Comparison of ENCODE assay signal across 17 cellular contexts in the genomic region with DNA sequence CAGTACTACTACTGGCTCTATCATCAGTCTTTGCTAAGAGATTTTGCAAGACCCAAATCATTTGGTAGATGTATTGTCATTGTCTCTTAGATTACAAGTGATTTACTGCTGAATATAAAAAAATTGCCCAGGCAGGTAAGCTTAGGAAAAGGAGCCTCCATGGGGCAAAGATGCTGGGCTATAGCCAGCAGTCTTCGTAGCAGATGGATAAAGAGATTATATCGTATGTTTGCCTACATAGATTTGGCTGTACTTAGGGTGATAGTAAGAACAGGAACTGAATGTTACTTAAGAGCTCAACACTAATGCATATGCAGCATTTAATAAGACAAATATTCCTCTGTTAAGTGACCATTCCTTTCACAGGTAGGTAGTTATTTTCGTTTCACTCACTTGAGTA. TPM values are rescaled to one million over a fixed set of nuclear protein-coding genes. Genes with fewer than 3 reads are reported as not detected.
DNase-seq lines count a peak whose midpoint lies in the region; ATAC-seq and TF ChIP-seq lines count a peak whose summit lies in the region.
"Had no signal": no experiment of that assay in that cellular context is flagged by ENCODE, and none has a peak within 500 bp of the region (broad histone marks: within the 10 kb centered on the region; RNA-seq: fewer than 3 reads in every experiment).

No MANE protein-coding gene starts in this region.

- H3K4me3 ChIP-seq in left lung (no peak overlapping the region), lower lobe of right lung (no peak overlapping the region)
- H3K4me3 ChIP-seq: BLaER1, GM23248 had no signal

- H3K9me3 ChIP-seq in left lung (no peaks in the 10 kb centered on the region), lower lobe of right lung (no peaks in the 10 kb centered on the region)
- H3K9me3 ChIP-seq: BLaER1, Caco-2 had no signal

- no peak for ATAC-seq in left lung
- ATAC-seq in lower lobe of right lung, result no peak

- TF ChIP-seq CTCF in C4-2B (conservative IDR thresholded peaks at IDR 0.05) (no peak), VCaP (conservative IDR thresholded peaks at IDR 0.05) (no peak), left lung (IDR thresholded peaks at IDR 0.05) (no peak), lower lobe of right lung (IDR thresholded peaks at IDR 0.05) (no peak)

- DNase-seq in DMS 273 (lab: John Stamatoyannopoulos, UW; ENCODE audit: unreplicated experiment), result peak; percentile 17
- peak; percentile 27 for DNase-seq in NCI-H524 treated with DMSO at 0.1 percent for 48 hours (lab: John Stamatoyannopoulos, UW)
- DNase-seq in left lung, result no peak
- DNase-seq in H4 (ENCODE audit: low spot score), result no peak
- no peak for DNase-seq in NCI-H2196 (lab: John Stamatoyannopoulos, UW; ENCODE audit: unreplicated experiment)
- no peak for DNase-seq in lower lobe of right lung
- DNase-seq: 8988T; Caco-2; CD4-positive, CD25-positive, alpha-beta regulatory T cell; CD8-positive, alpha-beta memory T cell; GDM1; GM23248; HCEC 1CT; KBM-7 had no signal

- H3K27ac ChIP-seq in C4-2B, result peak overlapping the region; percentile 62; the same call in 1 of the 2 replicates
- H3K27ac ChIP-seq in VCaP, result peak overlapping the region; percentile 51
- H3K27ac ChIP-seq in left lung, result no peak overlapping the region
- no peak overlapping the region for H3K27ac ChIP-seq in lower lobe of right lung
- H3K27ac ChIP-seq: BLaER1, GM23248 had no signal

- no peaks in the 10 kb centered on the region for H3K4me1 ChIP-seq in left lung
- H3K4me1 ChIP-seq in lower lobe of right lung, result peaks cover 7% of the 10 kb centered on the region
- H3K4me1 ChIP-seq: BLaER1 had no signal

- intact Hi-C loops in left lung (cut with DNase I) (no loop called here), lower lobe of right lung (cut with DNase I) (no loop called here)

- no peaks in the 10 kb centered on the region for H3K36me3 ChIP-seq in left lung
- H3K36me3 ChIP-seq in lower lobe of right lung, result peaks cover 8% of the 10 kb centered on the region

- H3K27me3 ChIP-seq in left lung, result no peaks in the 10 kb centered on the region
- H3K27me3 ChIP-seq in lower lobe of right lung (ENCODE audit: low read depth), result no peaks in the 10 kb centered on the region
- H3K27me3 ChIP-seq: BLaER1 had no signal

RNA-seq across cellular contexts. Expression of gene PTPRG, which starts 48.9 kb away (rescaled TPM):
- total RNA-seq in left lung (10 to 100 TPM; 69.2 to 88.4 TPM), lower lobe of right lung (67.6 TPM)
- total RNA-seq in H4 (2014; rRNA removed; shearing (Covaris generic)), result 15.7 and 16.1 TPM in 2 replicates
- total RNA-seq: CD4-positive, CD25-positive, alpha-beta regulatory T cell; CD8-positive, alpha-beta memory T cell had no signal

Comparison
In these comparisons a context has a peak if more than half of its experiments do, and no peak if none do; other contexts are left out.
1. H3K27ac ChIP-seq: peak in C4-2B (single experiment) and VCaP (single experiment); none in left lung (0 of 2) and lower lobe of right lung (single experiment).
2. DNase-seq: peak in DMS 273 (single experiment) and NCI-H524 treated with DMSO at 0.1 percent for 48 hours (single experiment); none in left lung (0 of 2), H4 (single experiment), NCI-H2196 (single experiment) and lower lobe of right lung (single experiment).